In the genomic region with DNA sequence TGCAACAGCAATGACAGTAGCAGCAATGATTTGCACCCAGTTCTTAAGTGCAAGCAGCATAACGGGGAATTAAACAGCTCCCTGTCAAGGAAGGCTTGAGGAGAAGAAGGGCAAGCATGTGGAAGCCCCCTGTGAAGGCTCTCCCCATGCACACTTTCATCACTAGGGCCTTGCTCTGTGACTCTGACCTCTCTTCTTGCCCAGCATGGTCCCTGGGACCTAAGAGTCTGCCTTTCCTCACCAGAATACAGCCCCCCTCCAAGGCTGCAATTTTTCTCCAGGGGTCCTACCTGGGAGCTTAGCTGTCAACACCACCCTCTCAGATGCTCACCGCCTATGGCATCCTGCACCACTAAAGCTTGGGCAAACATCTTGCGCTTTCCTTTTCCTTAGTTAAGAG, we compare ENCODE assay signal across 15 cellular contexts.
DNase-seq lines count a peak whose midpoint lies in the region; ATAC-seq and TF ChIP-seq lines count a peak whose summit lies in the region.
"Had no signal": no experiment of that assay in that cellular context is flagged by ENCODE, and none has a peak within 500 bp of the region (broad histone marks: within the 10 kb centered on the region; RNA-seq: fewer than 3 reads in every experiment).

No MANE protein-coding gene starts in this region.

- no peak overlapping the region for H3K27ac Mint-ChIP-seq in natural killer cell treated with Interleukin-12 subunit alpha and Interleukin-12 subunit beta and Interleukin-15 and Interleukin-18, amount 100 ng/mL, for 72 hours
- H3K27ac Mint-ChIP-seq: CD8-positive, alpha-beta memory T cell had no signal

- DNase-seq in PC-9 (no peak), epithelial cell of prostate (ENCODE audit: low read depth, low spot score) (no peak), sigmoid colon (no peak), NK-92 (lab: John Stamatoyannopoulos, UW; ENCODE audit: unreplicated experiment) (no peak)
- no peak for DNase-seq in natural killer cell treated with Interleukin-12 subunit alpha and Interleukin-12 subunit beta and Interleukin-15 and Interleukin-18, amount 100 ng/mL, for 72 hours (ENCODE audit: low spot score)
- DNase-seq: CD8-positive, alpha-beta memory T cell; DND-41; GDM1; Karpas-422; NCI-H1930; NCI-H2171; NCI-H446 treated with DMSO at 0.1 percent for 48 hours had no signal

- H3K36me3 ChIP-seq in HEK293 (ENCODE audit: control insufficient read depth in 2 of 2, insufficient read depth in 1 of 2, low read length in 2 of 2) (no peaks in the 10 kb centered on the region), PC-9 (ENCODE audit: low read depth) (no peaks in the 10 kb centered on the region), sigmoid colon (no peaks in the 10 kb centered on the region)
- H3K36me3 ChIP-seq: BLaER1 had no signal

- H3K4me1 Mint-ChIP-seq in natural killer cell treated with Interleukin-12 subunit alpha and Interleukin-12 subunit beta and Interleukin-15 and Interleukin-18, amount 100 ng/mL, for 72 hours (ENCODE audit: low read depth in 2 of 2) = peaks cover 2 to 13% of the 10 kb centered on the region in 2 donors
- H3K4me1 Mint-ChIP-seq: CD8-positive, alpha-beta memory T cell had no signal

- H3K9me3 ChIP-seq in HEK293 (ENCODE audit: control insufficient read depth, insufficient read depth, low read depth, low read length) (no peaks in the 10 kb centered on the region), PC-9 (ENCODE audit: insufficient read depth, low read depth) (no peaks in the 10 kb centered on the region), sigmoid colon (no peaks in the 10 kb centered on the region)
- H3K9me3 ChIP-seq: BLaER1 had no signal

- WGBS in sigmoid colon, 2 donors = 91 to 92% methylated on average over 3 of the region's 3 CpGs

- no peaks in the 10 kb centered on the region for H3K4me1 ChIP-seq in HEK293 (ENCODE audit: control insufficient read depth, insufficient read depth, low read length)
- peaks cover 84% of the 10 kb centered on the region for H3K4me1 ChIP-seq in PC-9 (replicated peaks; ENCODE audit: insufficient read depth)
- peaks cover 0 to 48% (median 25%) of the 10 kb centered on the region in 4 donors for H3K4me1 ChIP-seq in sigmoid colon
- H3K4me1 ChIP-seq: BLaER1 had no signal

- TF ChIP-seq EP300 in sigmoid colon (IDR thresholded peaks at IDR 0.05) = no peak

- no peak for ATAC-seq in HG02870 (IDR thresholded peaks at IDR 0.05; ENCODE audit: unreplicated experiment)
- ATAC-seq in natural killer cell treated with Interleukin-12 subunit alpha and Interleukin-12 subunit beta and Interleukin-15 and Interleukin-18, amount 100 ng/mL, for 72 hours = no peak

- POLR2A ChIA-PET in HEK293 (lab: Yijun Ruan, JAX) = interaction anchor here (1.1 kb wide), 1 partner anchor 11 kb away, joined by 3 read pairs; no protein-coding TSS in a partner anchor
- POLR2A ChIA-PET in PC-9 (lab: Charles Lee; ENCODE audit: unreplicated experiment) = interaction anchor here (0.7 kb wide), 1 partner anchor 89 kb away, joined by 3 read pairs; no protein-coding TSS in a partner anchor

- intact Hi-C loops in PC-9 (cut with micrococcal nuclease; ENCODE audit: unreplicated experiment) = loop anchor here (2.0 to 10.0 kb wide), 5 partner anchors 41 to 321 kb away; a partner anchor contains a TSS
- intact Hi-C loops in sigmoid colon (cut with DNase I) = loop anchor here (5.0 kb wide), 1 partner anchor 36 kb away; no protein-coding TSS in a partner anchor

- H3K9me3 Mint-ChIP-seq in natural killer cell treated with Interleukin-12 subunit alpha and Interleukin-12 subunit beta and Interleukin-15 and Interleukin-18, amount 100 ng/mL, for 72 hours = no peaks in the 10 kb centered on the region
- H3K9me3 Mint-ChIP-seq: CD8-positive, alpha-beta memory T cell had no signal

- H4K20me1 ChIP-seq in PC-9 (ENCODE audit: insufficient read depth) = no peaks in the 10 kb centered on the region
- H4K20me1 ChIP-seq: BLaER1 had no signal

- H3K4me3 Mint-ChIP-seq in natural killer cell treated with Interleukin-12 subunit alpha and Interleukin-12 subunit beta and Interleukin-15 and Interleukin-18, amount 100 ng/mL, for 72 hours = no peak overlapping the region
- H3K4me3 Mint-ChIP-seq: CD8-positive, alpha-beta memory T cell had no signal

- no peak for TF ChIP-seq CTCF in HEK293 (tag by site-specific recombination; IDR thresholded peaks at IDR 0.05)
- no peak for TF ChIP-seq CTCF in PC-9 (conservative IDR thresholded peaks at IDR 0.05)
- TF ChIP-seq CTCF in sigmoid colon (IDR thresholded peaks at IDR 0.05) = no peak

- H3K36me3 Mint-ChIP-seq in natural killer cell treated with Interleukin-12 subunit alpha and Interleukin-12 subunit beta and Interleukin-15 and Interleukin-18, amount 100 ng/mL, for 72 hours = no peaks in the 10 kb centered on the region
- H3K36me3 Mint-ChIP-seq: CD8-positive, alpha-beta memory T cell had no signal

- H3K27me3 ChIP-seq in PC-9 (ENCODE audit: insufficient read depth, low read depth) (no peaks in the 10 kb centered on the region), sigmoid colon (no peaks in the 10 kb centered on the region)
- H3K27me3 ChIP-seq: BLaER1 had no signal

- no peaks in the 10 kb centered on the region for H3K79me2 ChIP-seq in PC-9 (ENCODE audit: low read depth)

- H3K4me3 ChIP-seq in HEK293 (ENCODE audit: low read depth, low read length) (no peak overlapping the region), PC-9 (peak overlapping the region; percentile 37; the same call in 1 of the 2 replicates), sigmoid colon (no peak overlapping the region)
- H3K4me3 ChIP-seq: BLaER1 had no signal

- CTCF ChIA-PET in HEK293 (lab: Yijun Ruan, JAX) = interaction anchor here (0.7 to 2.5 kb wide), 9 partner anchors 10 to 423 kb away, joined by 3 to 13 read pairs (median 4); no protein-coding TSS in a partner anchor
- CTCF ChIA-PET in PC-9 (lab: Charles Lee) = no interaction called here

- peak overlapping the region; percentile 73 for H3K4me2 ChIP-seq in PC-9
- H3K4me2 ChIP-seq: BLaER1 had no signal

- peaks cover 9 to 19% of the 10 kb centered on the region in 2 donors for H3K27me3 Mint-ChIP-seq in natural killer cell treated with Interleukin-12 subunit alpha and Interleukin-12 subunit beta and Interleukin-15 and Interleukin-18, amount 100 ng/mL, for 72 hours

- H3K27ac ChIP-seq in HEK293 (ENCODE audit: extremely low read depth, low read depth, low read length) (no peak overlapping the region), PC-9 (peak overlapping the region; percentile 90), epithelial cell of prostate (peak overlapping the region; percentile 81), sigmoid colon (peak overlapping the region in 3 of 4 donors; percentile 42 to 65 (median 60))
- H3K27ac ChIP-seq: BLaER1 had no signal

- H3F3A ChIP-seq in PC-9 (ENCODE audit: insufficient read depth, low read depth) = peaks cover 44% of the 10 kb centered on the region

- H2AFZ ChIP-seq in PC-9 = 0 out of 2 replicates have a peak overlapping the region, but pooled peaks have one; percentile 65

- H3K9me2 ChIP-seq in PC-9 (ENCODE audit: insufficient read depth) = no peaks in the 10 kb centered on the region

- no peak for TF ChIP-seq POLR2A in sigmoid colon (IDR thresholded peaks at IDR 0.05)

- BruUV-seq in PC-9 (replicated peaks; lab: Mats Ljungman, UMichigan) = no TSS peak

TF ChIP-seq in HEK293, 187 proteins besides CTCF, POLR2A, EP300 and RAD21:
- no peak for TF ChIP-seq ZNF133 (tag by site-specific recombination; IDR thresholded peaks at IDR 0.05)
- TF ChIP-seq ZIC2 (tag by site-specific recombination; IDR thresholded peaks at IDR 0.05) = peak; percentile 70
